In the genomic region with DNA sequence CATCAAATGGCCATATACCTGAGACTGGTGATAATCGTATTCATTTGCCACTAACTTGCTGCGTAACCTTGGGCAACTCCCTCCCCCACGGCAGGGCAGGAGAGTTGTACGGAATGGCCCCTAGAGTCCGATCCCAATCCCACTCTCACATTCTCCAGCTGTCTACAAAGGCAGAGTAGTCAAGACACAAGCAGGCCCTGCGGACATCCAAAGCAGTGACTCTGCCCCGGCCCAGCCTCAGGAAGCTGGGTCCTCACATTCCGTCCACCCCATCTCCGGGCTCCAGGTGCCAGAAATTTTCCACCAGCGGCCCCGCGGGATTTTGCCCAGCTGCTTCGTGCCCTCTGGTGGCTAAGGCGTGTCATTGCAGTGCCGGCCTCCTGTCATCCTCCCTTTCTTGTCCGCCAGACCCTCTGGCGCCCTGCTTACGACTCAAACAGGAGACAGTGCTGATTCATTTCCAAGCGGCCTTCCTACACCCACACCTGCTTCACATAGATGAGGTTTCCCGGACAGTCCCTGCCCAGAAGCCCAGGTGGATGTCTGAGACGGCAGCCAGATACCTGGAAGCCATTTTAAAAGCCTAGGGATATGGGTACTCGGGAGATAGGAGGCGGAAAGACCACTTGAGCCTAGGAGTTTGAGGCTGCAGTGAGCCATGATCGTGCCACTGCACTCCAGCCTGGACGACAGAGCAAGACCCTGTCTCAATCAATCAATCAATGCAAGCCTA, we compare ENCODE assay signal across 8 cellular contexts. TPM values are rescaled to one million over a fixed set of nuclear protein-coding genes. Genes with fewer than 3 reads are reported as not detected.
DNase-seq lines count a peak whose midpoint lies in the region; ATAC-seq and TF ChIP-seq lines count a peak whose summit lies in the region.

No MANE protein-coding gene starts in this region.

- no peak for TF ChIP-seq POLR2A in testis (IDR thresholded peaks at IDR 0.05)

- H3K27me3 ChIP-seq in osteoblast (ENCODE audit: insufficient read depth, low read length) (no peaks in the 10 kb centered on the region), testis (no peaks in the 10 kb centered on the region)

- no peaks in the 10 kb centered on the region for H3K79me2 ChIP-seq in osteoblast (ENCODE audit: insufficient read depth, low read length)

- peaks cover 30% of the 10 kb centered on the region for H3K4me1 Mint-ChIP-seq in glutamatergic neuron (ENCODE audit: low read depth, unreplicated experiment)

- ATAC-seq in activated naive CD4-positive, alpha-beta T cell treated with anti-CD3 and anti-CD28 coated beads, Interleukin-2, amount 50 U/mL, for 72 hours, result peak; percentile 26 to 28
- ATAC-seq in GM21526 (IDR thresholded peaks at IDR 0.05; ENCODE audit: low FRiP score, unreplicated experiment), result no peak

- H3K4me3 Mint-ChIP-seq in glutamatergic neuron (ENCODE audit: unreplicated experiment), result peak overlapping the region; percentile 23

- H3K4me2 ChIP-seq in osteoblast (ENCODE audit: insufficient read depth, low read length), result peak overlapping the region; percentile 52

- intact Hi-C loops in testis (cut with DNase I; ENCODE audit: low total_unique reads), result loop anchor here (5.0 kb wide), 1 partner anchor 36 kb away; no protein-coding TSS in a partner anchor

- peak overlapping the region; percentile 80 for H2AFZ ChIP-seq in osteoblast (ENCODE audit: low read length)

- peaks cover 0 to 4% of the 10 kb centered on the region in 2 donors for H3K9me3 Mint-ChIP-seq in activated naive CD4-positive, alpha-beta T cell treated with anti-CD3 and anti-CD28 coated beads, Interleukin-2, amount 50 U/mL, for 72 hours
- peaks cover 7% of the 10 kb centered on the region for H3K9me3 Mint-ChIP-seq in glutamatergic neuron (ENCODE audit: unreplicated experiment)

- H4K20me1 ChIP-seq in osteoblast (ENCODE audit: insufficient read depth, low read length), result no peaks in the 10 kb centered on the region

- 11 to 13% methylated on average over 15 to 25 of the region's 25 CpGs for WGBS in testis, 2 donors

- H3K27ac ChIP-seq in osteoblast (ENCODE audit: low read depth, low read length) (peak overlapping the region; percentile 100), testis (peak overlapping the region in 1 of 2 donors; percentile 8)

- peak; percentile 99 for TF ChIP-seq CTCF in glutamatergic neuron (IDR thresholded peaks at IDR 0.05; ENCODE audit: partially characterized antibody, unreplicated experiment)
- peak; percentile 96 for TF ChIP-seq CTCF in osteoblast (IDR thresholded peaks at IDR 0.05; ENCODE audit: extremely low read depth, low read depth, low read length)
- TF ChIP-seq CTCF in testis (IDR thresholded peaks at IDR 0.05), result peak; percentile 97 to 98 (median 97)

- H3K27ac Mint-ChIP-seq in activated naive CD4-positive, alpha-beta T cell treated with anti-CD3 and anti-CD28 coated beads, Interleukin-2, amount 50 U/mL, for 72 hours, result peak overlapping the region; percentile 81 to 92
- peak overlapping the region; percentile 89 for H3K27ac Mint-ChIP-seq in glutamatergic neuron (ENCODE audit: unreplicated experiment)

- H3K4me1 ChIP-seq in osteoblast (ENCODE audit: insufficient read depth, low read length), result peaks cover 56% of the 10 kb centered on the region
- peaks cover 26% of the 10 kb centered on the region for H3K4me1 ChIP-seq in testis

- H3K36me3 Mint-ChIP-seq in activated naive CD4-positive, alpha-beta T cell treated with anti-CD3 and anti-CD28 coated beads, Interleukin-2, amount 50 U/mL, for 72 hours, result peaks cover 0 to 4% of the 10 kb centered on the region in 2 donors
- no peaks in the 10 kb centered on the region for H3K36me3 Mint-ChIP-seq in glutamatergic neuron (ENCODE audit: unreplicated experiment)

- peak; percentile 98 for DNase-seq in ELF-1 (ENCODE audit: low read depth, low spot score)
- DNase-seq in NCI-H1092 (lab: John Stamatoyannopoulos, UW), result peak; percentile 83
- DNase-seq in SKM-1 (lab: John Stamatoyannopoulos, UW; ENCODE audit: unreplicated experiment), result peak; percentile 85
- peak; percentile 87 to 90 for DNase-seq in activated naive CD4-positive, alpha-beta T cell treated with anti-CD3 and anti-CD28 coated beads, Interleukin-2, amount 50 U/mL, for 72 hours (ENCODE audit: low spot score in 2 of 2)
- peak; percentile 93 for DNase-seq in glutamatergic neuron
- DNase-seq in osteoblast (ENCODE audit: insufficient read length, low spot score, missing footprints), result peak; percentile 88
- DNase-seq in testis, result peak; percentile 93

- H3K36me3 ChIP-seq in osteoblast (ENCODE audit: insufficient read depth, low read length), result no peaks in the 10 kb centered on the region
- H3K36me3 ChIP-seq in testis (ENCODE audit: low read depth, missing control alignments), result no peaks in the 10 kb centered on the region

- no peaks in the 10 kb centered on the region for H3K9me3 ChIP-seq in osteoblast (ENCODE audit: low read depth, low read length)
- H3K9me3 ChIP-seq in testis, result no peaks in the 10 kb centered on the region

- H3K4me3 ChIP-seq in osteoblast (ENCODE audit: insufficient read depth, low read length) (peak overlapping the region; percentile 7), testis (peak overlapping the region in 1 of 2 donors; percentile 25)

- H3K27me3 Mint-ChIP-seq in glutamatergic neuron (ENCODE audit: unreplicated experiment), result peaks cover 10% of the 10 kb centered on the region

RNA-seq across cellular contexts. Expression of a gene that starts 2.9 kb away (rescaled TPM):
- 1 to 10 TPM; 1.0 to 7.8 TPM for total RNA-seq in activated naive CD4-positive, alpha-beta T cell treated with anti-CD3 and anti-CD28 coated beads, Interleukin-2, amount 50 U/mL, for 72 hours
- total RNA-seq in glutamatergic neuron (ENCODE audit: unreplicated experiment) (1.1 TPM), osteoblast (1.8 and 2.1 TPM in 2 replicates), testis (1 to 10 TPM; 1.9 to 9.6 TPM)
- 1.9 TPM for polyA plus RNA-seq in testis (ENCODE audit: insufficient read depth, low read depth, low replicate concordance)

RNA-seq across cellular contexts. Expression of a gene that starts 19.5 kb away (rescaled TPM):
- not detected for total RNA-seq in activated naive CD4-positive, alpha-beta T cell treated with anti-CD3 and anti-CD28 coated beads, Interleukin-2, amount 50 U/mL, for 72 hours
- not detected for total RNA-seq in glutamatergic neuron (ENCODE audit: unreplicated experiment)
- total RNA-seq in osteoblast, result 4.4 and 7.6 TPM in 2 replicates
- total RNA-seq in testis, result not detected
- 0.67 TPM for polyA plus RNA-seq in testis (ENCODE audit: insufficient read depth, low read depth, low replicate concordance)

RNA-seq across cellular contexts. Expression of a gene that starts 22.9 kb away (rescaled TPM):
- 100 to 1,000 TPM; 186 to 368 TPM for total RNA-seq in activated naive CD4-positive, alpha-beta T cell treated with anti-CD3 and anti-CD28 coated beads, Interleukin-2, amount 50 U/mL, for 72 hours
- total RNA-seq in glutamatergic neuron (ENCODE audit: unreplicated experiment), result 4.7 TPM
- 21.5 and 63.0 TPM in 2 replicates for total RNA-seq in osteoblast
- total RNA-seq in testis, result 10 to 100 TPM; 15.8 to 23.8 TPM
- 146 TPM for polyA plus RNA-seq in testis (ENCODE audit: insufficient read depth, low read depth, low replicate concordance)

RNA-seq across cellular contexts. Expression of a gene that starts 27.8 kb away (rescaled TPM):
- 1 to 10 TPM; 2.0 to 3.9 TPM for total RNA-seq in activated naive CD4-positive, alpha-beta T cell treated with anti-CD3 and anti-CD28 coated beads, Interleukin-2, amount 50 U/mL, for 72 hours
- not detected for total RNA-seq in glutamatergic neuron (ENCODE audit: unreplicated experiment)
- total RNA-seq in osteoblast, result not detected in 2 replicates
- total RNA-seq in testis, result 1 to 10 TPM in 1 of 2 donors, not detected in 1; 1.3 TPM
- polyA plus RNA-seq in testis (ENCODE audit: insufficient read depth, low read depth, low replicate concordance), result not detected

RNA-seq across cellular contexts. Expression of a gene that starts 32.7 kb away (rescaled TPM):
- 100 to 1,000 TPM; 260 to 445 TPM for total RNA-seq in activated naive CD4-positive, alpha-beta T cell treated with anti-CD3 and anti-CD28 coated beads, Interleukin-2, amount 50 U/mL, for 72 hours
- total RNA-seq in glutamatergic neuron (ENCODE audit: unreplicated experiment) (41.9 TPM), osteoblast (1,187 and 1,317 TPM in 2 replicates), testis (10 to 100 TPM; 30.9 to 57.4 TPM)
- polyA plus RNA-seq in testis (ENCODE audit: insufficient read depth, low read depth, low replicate concordance), result 372 TPM
